9 cellular contexts compared by ENCODE assay signal in genomic region chr19:802497-802887, GRCh38. TPM values are rescaled to one million over a fixed set of nuclear protein-coding genes. Genes with fewer than 3 reads are reported as not detected.
DNase-seq lines count a peak whose midpoint lies in the region; ATAC-seq lines count a peak whose summit lies in the region.
"Had no signal": no experiment of that assay in that cellular context is flagged by ENCODE, and none has a peak within 500 bp of the region (broad histone marks: within the 10 kb centered on the region; RNA-seq: fewer than 3 reads in every experiment).

No MANE protein-coding gene starts in this region.

- H3K4me1 Mint-ChIP-seq in activated CD4-positive, alpha-beta T cell treated with anti-CD3 and anti-CD28 coated beads, Interleukin-2, amount 10 ng/mL, durations not matched to agents 7 days and 5 days = peaks cover 41% of the 10 kb centered on the region
- peaks cover 63% of the 10 kb centered on the region for H3K4me1 Mint-ChIP-seq in stimulated activated effector memory CD8-positive, alpha-beta T cell treated with anti-CD3 and anti-CD28 coated beads, Interleukin-12 subunit alpha, Interleukin-12 subunit beta, amount 100 ng/mL, for 72 hours

- CTCF ChIA-PET in activated CD4-positive, alpha-beta T cell treated with anti-CD3 and anti-CD28 coated beads, Interleukin-2, amount 10 ng/mL, durations not matched to agents 7 days and 5 days (lab: Charles Lee) = interaction anchor here (0.9 to 1.6 kb wide), 2 partner anchors 9 to 31 kb away, joined by 3 read pairs; no protein-coding TSS in a partner anchor

- H3K36me3 Mint-ChIP-seq in activated CD4-positive, alpha-beta T cell treated with anti-CD3 and anti-CD28 coated beads, Interleukin-2, amount 10 ng/mL, durations not matched to agents 7 days and 5 days (ENCODE audit: low read depth) = peaks cover 50% of the 10 kb centered on the region
- peaks cover 99% of the 10 kb centered on the region for H3K36me3 Mint-ChIP-seq in stimulated activated effector memory CD8-positive, alpha-beta T cell treated with anti-CD3 and anti-CD28 coated beads, Interleukin-12 subunit alpha, Interleukin-12 subunit beta, amount 100 ng/mL, for 72 hours

- POLR2A ChIA-PET in activated CD4-positive, alpha-beta T cell treated with anti-CD3 and anti-CD28 coated beads, Interleukin-2, amount 10 ng/mL, durations not matched to agents 7 days and 5 days (lab: Charles Lee) = no interaction called here

- no peaks in the 10 kb centered on the region for H3K9me3 Mint-ChIP-seq in activated CD4-positive, alpha-beta T cell treated with anti-CD3 and anti-CD28 coated beads, Interleukin-2, amount 10 ng/mL, durations not matched to agents 7 days and 5 days
- no peaks in the 10 kb centered on the region for H3K9me3 Mint-ChIP-seq in stimulated activated effector memory CD8-positive, alpha-beta T cell treated with anti-CD3 and anti-CD28 coated beads, Interleukin-12 subunit alpha, Interleukin-12 subunit beta, amount 100 ng/mL, for 72 hours

- no peaks in the 10 kb centered on the region for H3K4me1 ChIP-seq in endocrine pancreas (ENCODE audit: control insufficient read depth, insufficient read depth, low read length)

- H3K36me3 ChIP-seq in endocrine pancreas (ENCODE audit: control insufficient read depth, insufficient read depth, low read length) = peaks cover 3% of the 10 kb centered on the region

- DNase-seq in activated CD4-positive, alpha-beta T cell treated with anti-CD3 and anti-CD28 coated beads, Interleukin-2, amount 10 ng/mL, durations not matched to agents 7 days and 5 days = no peak
- no peak for DNase-seq in activated CD4-positive, alpha-beta T cell treated with anti-CD3 and anti-CD28 coated beads, Interleukin-2, amount 50 U/mL, for 1 hour
- DNase-seq in stimulated activated effector memory CD8-positive, alpha-beta T cell treated with anti-CD3 and anti-CD28 coated beads, Interleukin-12 subunit alpha, Interleukin-12 subunit beta, amount 100 ng/mL, for 72 hours (ENCODE audit: low spot score in 2 of 2) = no peak
- no peak for DNase-seq in medulla oblongata (ENCODE audit: extremely low spot score)
- DNase-seq in SIG-M5 treated with dmso at 0.1 percent for 504 hours (lab: John Stamatoyannopoulos, UW; ENCODE audit: unreplicated experiment) = no peak
- DNase-seq: WERI-Rb-1 had no signal

- no peaks in the 10 kb centered on the region for H3K27me3 Mint-ChIP-seq in activated CD4-positive, alpha-beta T cell treated with anti-CD3 and anti-CD28 coated beads, Interleukin-2, amount 10 ng/mL, durations not matched to agents 7 days and 5 days
- H3K27me3 Mint-ChIP-seq: B cell had no signal

- ATAC-seq in stimulated activated effector memory CD8-positive, alpha-beta T cell treated with anti-CD3 and anti-CD28 coated beads, Interleukin-12 subunit alpha, Interleukin-12 subunit beta, amount 100 ng/mL, for 72 hours = no peak
- ATAC-seq: K562 had no signal

- peak overlapping the region; percentile 30 for H3K9ac ChIP-seq in endocrine pancreas (ENCODE audit: control insufficient read depth, insufficient read depth, low read length)

- no peaks in the 10 kb centered on the region for H3K27me3 ChIP-seq in endocrine pancreas (ENCODE audit: control insufficient read depth, insufficient read depth, low read length)

- H3K9me3 ChIP-seq in endocrine pancreas (ENCODE audit: control insufficient read depth, low read length) = no peaks in the 10 kb centered on the region

- no peak overlapping the region for H3K4me3 ChIP-seq in endocrine pancreas (ENCODE audit: control insufficient read depth, insufficient read depth, low read length)

- no peak overlapping the region for H3K4me3 Mint-ChIP-seq in activated CD4-positive, alpha-beta T cell treated with anti-CD3 and anti-CD28 coated beads, Interleukin-2, amount 10 ng/mL, durations not matched to agents 7 days and 5 days
- H3K4me3 Mint-ChIP-seq in stimulated activated effector memory CD8-positive, alpha-beta T cell treated with anti-CD3 and anti-CD28 coated beads, Interleukin-12 subunit alpha, Interleukin-12 subunit beta, amount 100 ng/mL, for 72 hours = peak overlapping the region; percentile 92
- H3K4me3 Mint-ChIP-seq: B cell had no signal

- peak overlapping the region; percentile 75 for H3K27ac Mint-ChIP-seq in activated CD4-positive, alpha-beta T cell treated with anti-CD3 and anti-CD28 coated beads, Interleukin-2, amount 10 ng/mL, durations not matched to agents 7 days and 5 days
- H3K27ac Mint-ChIP-seq in stimulated activated effector memory CD8-positive, alpha-beta T cell treated with anti-CD3 and anti-CD28 coated beads, Interleukin-12 subunit alpha, Interleukin-12 subunit beta, amount 100 ng/mL, for 72 hours = peak overlapping the region; percentile 94
- H3K27ac Mint-ChIP-seq: B cell had no signal

RNA-seq across cellular contexts. Expression of gene PTBP1, which starts 5.2 kb away (rescaled TPM):
- total RNA-seq in activated CD4-positive, alpha-beta T cell treated with anti-CD3 and anti-CD28 coated beads, Interleukin-2, amount 10 ng/mL, durations not matched to agents 7 days and 5 days = 100 to 1,000 TPM; 487 to 536 TPM

RNA-seq across cellular contexts. Expression of gene PLPPR3, which starts 19.3 kb away (rescaled TPM):
- total RNA-seq in activated CD4-positive, alpha-beta T cell treated with anti-CD3 and anti-CD28 coated beads, Interleukin-2, amount 10 ng/mL, durations not matched to agents 7 days and 5 days = not detected
- total RNA-seq: B cell had no signal

RNA-seq across cellular contexts. Expression of gene AZU1, which starts 25.1 kb away (rescaled TPM):
- total RNA-seq in activated CD4-positive, alpha-beta T cell treated with anti-CD3 and anti-CD28 coated beads, Interleukin-2, amount 10 ng/mL, durations not matched to agents 7 days and 5 days = not detected

RNA-seq across cellular contexts. Expression of gene PRTN3, which starts 38.3 kb away (rescaled TPM):
- not detected for total RNA-seq in activated CD4-positive, alpha-beta T cell treated with anti-CD3 and anti-CD28 coated beads, Interleukin-2, amount 10 ng/mL, durations not matched to agents 7 days and 5 days
- total RNA-seq: B cell had no signal

RNA-seq across cellular contexts. Expression of gene ELANE, which starts 49.6 kb away (rescaled TPM):
- not detected for total RNA-seq in activated CD4-positive, alpha-beta T cell treated with anti-CD3 and anti-CD28 coated beads, Interleukin-2, amount 10 ng/mL, durations not matched to agents 7 days and 5 days
- total RNA-seq: B cell, K562 had no signal
